Comparison of ENCODE assay signal across 20 cellular contexts in genomic region chr15:32704343-32705076, GRCh38. TPM values are rescaled to one million over a fixed set of nuclear protein-coding genes. Genes with fewer than 3 reads are reported as not detected.
DNase-seq lines count a peak whose midpoint lies in the region; ATAC-seq and TF ChIP-seq lines count a peak whose summit lies in the region.
"Had no signal": no experiment of that assay in that cellular context is flagged by ENCODE, and none has a peak within 500 bp of the region (broad histone marks: within the 10 kb centered on the region; RNA-seq: fewer than 3 reads in every experiment).

No MANE protein-coding gene starts in this region.

- no peaks in the 10 kb centered on the region for H3K27me3 ChIP-seq in GM23248 (replicated peaks; ENCODE audit: insufficient read depth)
- H3K27me3 ChIP-seq in vagina = no peaks in the 10 kb centered on the region

- DNase-seq in GM23248 (peak; percentile 78), RPMI7951 (ENCODE audit: low read depth) (peak; percentile 75), fibroblast of the aortic adventitia (ENCODE audit: low read depth) (peak; percentile 70), vagina (ENCODE audit: extremely low spot score in 2 of 2) (no peak), chondrocyte (ENCODE audit: low spot score) (no peak), GM10248 (ENCODE audit: extremely low spot score) (no peak)
- DNase-seq: activated naive CD8-positive, alpha-beta T cell treated with anti-CD3 and anti-CD28 coated beads for 36 hours; DMS 273 treated with DMSO at 0.1 percent for 48 hours; dorsolateral prefrontal cortex; erythroblast; heart left ventricle; naive thymus-derived CD8-positive, alpha-beta T cell; NCI-H2081; NCI-H524 treated with DMSO at 0.1 percent for 48 hours; spleen had no signal

- POLR2A ChIA-PET in GM10248 (lab: Yijun Ruan, JAX) = no interaction called here

- H3K9me3 ChIP-seq in GM23248 (ENCODE audit: low read depth) (no peaks in the 10 kb centered on the region), vagina (no peaks in the 10 kb centered on the region)
- H3K9me3 ChIP-seq: heart left ventricle, spleen had no signal

- H3K4me3 Mint-ChIP-seq in chondrocyte (ENCODE audit: unreplicated experiment) = no peak overlapping the region
- H3K4me3 Mint-ChIP-seq: activated naive CD8-positive, alpha-beta T cell treated with anti-CD3 and anti-CD28 coated beads for 36 hours; naive thymus-derived CD8-positive, alpha-beta T cell had no signal

- in situ Hi-C loops in GM23248 (cut with MboI) = no loop called here

- no peak for TF ChIP-seq CTCF in fibroblast of the aortic adventitia (IDR thresholded peaks at IDR 0.05; ENCODE audit: insufficient read depth, low read length)
- TF ChIP-seq CTCF in vagina (IDR thresholded peaks at IDR 0.05) = no peak
- TF ChIP-seq CTCF in chondrocyte (IDR thresholded peaks at IDR 0.05) = no peak
- TF ChIP-seq CTCF in GM10248 (IDR thresholded peaks at IDR 0.05; ENCODE audit: control extremely low read depth, extremely low read depth, low read depth, missing control alignments) = no peak

- H2AFZ ChIP-seq in GM23248 = peak overlapping the region; percentile 36

- no peak for ATAC-seq in GM18907 (IDR thresholded peaks at IDR 0.05; ENCODE audit: unreplicated experiment)
- ATAC-seq: heart left ventricle; naive thymus-derived CD8-positive, alpha-beta T cell had no signal

- peak overlapping the region; percentile 73 for H3K4me2 ChIP-seq in GM23248 (ENCODE audit: unreplicated experiment)

- no peak for TF ChIP-seq POLR2A in vagina (IDR thresholded peaks at IDR 0.05)

- H3K9me2 ChIP-seq in GM23248 (ENCODE audit: insufficient read depth) = no peaks in the 10 kb centered on the region

- no peaks in the 10 kb centered on the region for H3K27me3 Mint-ChIP-seq in chondrocyte (ENCODE audit: low read depth)

- no peaks in the 10 kb centered on the region for H3K36me3 ChIP-seq in GM23248 (ENCODE audit: low read depth)
- H3K36me3 ChIP-seq in vagina = no peaks in the 10 kb centered on the region
- H3K36me3 ChIP-seq: cardiac muscle cell, heart left ventricle, spleen had no signal

- no peaks in the 10 kb centered on the region for H3K9me3 Mint-ChIP-seq in chondrocyte (ENCODE audit: low read depth)
- H3K9me3 Mint-ChIP-seq: activated naive CD8-positive, alpha-beta T cell treated with anti-CD3 and anti-CD28 coated beads for 36 hours had no signal

- peaks cover 72% of the 10 kb centered on the region for H3F3A ChIP-seq in GM23248 (ENCODE audit: insufficient read depth)

- 5 to 6% methylated on average over 9 of the region's 9 CpGs for WGBS in GM23248 (ENCODE audit: low coverage in 1 of 2, low lambda C conversion rate in 2 of 2, missing lambda C conversion rate in 2 of 2), 2 experiments

- no peaks in the 10 kb centered on the region for H3K79me2 ChIP-seq in GM23248 (ENCODE audit: insufficient read depth)

- no peaks in the 10 kb centered on the region for H3K36me3 Mint-ChIP-seq in chondrocyte (ENCODE audit: low read depth)
- H3K36me3 Mint-ChIP-seq: activated naive CD8-positive, alpha-beta T cell treated with anti-CD3 and anti-CD28 coated beads for 36 hours; naive thymus-derived CD8-positive, alpha-beta T cell had no signal

- H3K9ac ChIP-seq in GM23248 = peak overlapping the region; percentile 57

- CTCF ChIA-PET in GM10248 (lab: Yijun Ruan, JAX) = interaction anchor here (0.9 to 2.1 kb wide), 4 partner anchors 18 to 996 kb away, joined by 3 to 4 read pairs (median 3); no protein-coding TSS in a partner anchor

- H3K4me1 ChIP-seq in GM23248 (ENCODE audit: insufficient read depth) = peaks cover 61% of the 10 kb centered on the region
- peaks cover 16% of the 10 kb centered on the region for H3K4me1 ChIP-seq in vagina
- H3K4me1 ChIP-seq: heart left ventricle, spleen had no signal

- H3K4me3 ChIP-seq in GM23248 (peak overlapping the region; percentile 37), fibroblast of the aortic adventitia (ENCODE audit: low read depth, low read length) (no peak overlapping the region), vagina (no peak overlapping the region)
- H3K4me3 ChIP-seq: cardiac muscle cell, dorsolateral prefrontal cortex, heart left ventricle, spleen had no signal

- intact Hi-C loops in vagina (cut with DNase I) = no loop called here

- no peaks in the 10 kb centered on the region for H4K20me1 ChIP-seq in GM23248 (ENCODE audit: insufficient read depth)

- H3K4me1 Mint-ChIP-seq in chondrocyte (ENCODE audit: low read depth) = peaks cover 24% of the 10 kb centered on the region
- H3K4me1 Mint-ChIP-seq: activated naive CD8-positive, alpha-beta T cell treated with anti-CD3 and anti-CD28 coated beads for 36 hours; naive thymus-derived CD8-positive, alpha-beta T cell had no signal

- H3K27ac ChIP-seq in GM23248 (peak overlapping the region; percentile 82), vagina (peak overlapping the region; percentile 67)
- H3K27ac ChIP-seq: C4-2B, cardiac muscle cell, dorsolateral prefrontal cortex, heart left ventricle, spleen had no signal

- H3K27ac Mint-ChIP-seq in chondrocyte (ENCODE audit: unreplicated experiment) = no peak overlapping the region
- H3K27ac Mint-ChIP-seq: activated naive CD8-positive, alpha-beta T cell treated with anti-CD3 and anti-CD28 coated beads for 36 hours; naive thymus-derived CD8-positive, alpha-beta T cell; progenitor cell of endocrine pancreas had no signal

RNA-seq across cellular contexts. Expression of gene GREM1, which starts 13.3 kb away (rescaled TPM):
- 935 and 1,005 TPM in 2 replicates for total RNA-seq in GM23248 (2014; rRNA removed; shearing (Covaris generic))
- polyA plus RNA-seq in GM23248 (2016; fragmentation: Nextera tagmentation; extraction: Ambion mirVana) = 575 and 584 TPM in 2 replicates
- total RNA-seq in RPMI7951 (2014; rRNA removed; shearing (Covaris generic)) = 68.1 and 79.4 TPM in 2 replicates
- total RNA-seq in fibroblast of the aortic adventitia (ENCODE audit: low replicate concordance) (25.1 and 181 TPM in 2 replicates), vagina (122 TPM), chondrocyte (142 to 227 TPM (median 151 TPM) in 3 replicates)
- total RNA-seq: activated CD8-positive, alpha-beta memory T cell treated with anti-CD3 and anti-CD28 coated beads for 36 hours; activated naive CD8-positive, alpha-beta T cell treated with anti-CD3 and anti-CD28 coated beads for 36 hours; naive thymus-derived CD8-positive, alpha-beta T cell had no signal
- polyA plus RNA-seq: cardiac muscle cell; naive thymus-derived CD8-positive, alpha-beta T cell had no signal

Comparison
In these comparisons a context has a peak if more than half of its experiments do, and no peak if none do; other contexts are left out.
1. DNase-seq: peak in GM23248 (single experiment), RPMI7951 (single experiment) and fibroblast of the aortic adventitia (single experiment); none in vagina (0 of 2), chondrocyte (single experiment) and GM10248 (single experiment).